Comparison of ENCODE assay signal across 8 cellular contexts in genomic region chr2:67397143-67397986, GRCh38. TPM values are rescaled to one million over a fixed set of nuclear protein-coding genes. Genes with fewer than 3 reads are reported as not detected.
DNase-seq lines count a peak whose midpoint lies in the region; ATAC-seq and TF ChIP-seq lines count a peak whose summit lies in the region.

Gene ETAA1, plus strand, starts transcription at chr2:67397333. Its CDS starts 116 bp downstream, at chr2:67397449.

- ATAC-seq in SK-N-SH treated with all-trans-retinoic acid at 6 μM for 48 hours = peak; percentile 97

- peaks cover 3% of the 10 kb centered on the region for H3K27me3 Mint-ChIP-seq in HFFc6 (ENCODE audit: insufficient read depth)
- no peaks in the 10 kb centered on the region for H3K27me3 Mint-ChIP-seq in activated naive CD8-positive, alpha-beta T cell

- H3K36me3 Mint-ChIP-seq in HFFc6 (ENCODE audit: low read depth) = peaks cover 13% of the 10 kb centered on the region; the same call in 1 of the 2 replicates
- peaks cover 3% of the 10 kb centered on the region for H3K36me3 Mint-ChIP-seq in activated naive CD8-positive, alpha-beta T cell

- peak within 1 kb of the TSS; percentile 99 for H3K27ac Mint-ChIP-seq in HFFc6
- peak within 1 kb of the TSS; percentile 99 for H3K27ac Mint-ChIP-seq in activated naive CD8-positive, alpha-beta T cell

- no peaks in the 10 kb centered on the region for H3K9me3 Mint-ChIP-seq in HFFc6
- no peaks in the 10 kb centered on the region for H3K9me3 Mint-ChIP-seq in activated naive CD8-positive, alpha-beta T cell (ENCODE audit: low read depth)

- DNase-seq in GM04503 (ENCODE audit: low read depth) (peak; percentile 37), HFFc6 (peak; percentile 82), NCI-H1092 (lab: John Stamatoyannopoulos, UW) (peak; percentile 69), glomerular endothelial cell (ENCODE audit: extremely low read depth, low read depth, low spot score) (no peak), occipital lobe (lab: John Stamatoyannopoulos, UW) (peak; percentile 83)

- TF ChIP-seq CTCF in HFFc6 (IDR thresholded peaks at IDR 0.05) = no peak

- peak within 1 kb of the TSS; percentile 63 for H3K27ac ChIP-seq in temporal lobe (ENCODE audit: low read depth, low read length)

- H3K4me3 Mint-ChIP-seq in HFFc6 = peak within 1 kb of the TSS; percentile 99
- H3K4me3 Mint-ChIP-seq in activated naive CD8-positive, alpha-beta T cell = peak within 1 kb of the TSS; percentile 97

- H3K4me1 Mint-ChIP-seq in HFFc6 (ENCODE audit: low read depth) = peaks cover 89% of the 10 kb centered on the region
- H3K4me1 Mint-ChIP-seq in activated naive CD8-positive, alpha-beta T cell (ENCODE audit: low read depth) = peaks cover 16% of the 10 kb centered on the region

TF ChIP-seq in SK-N-SH treated with all-trans-retinoic acid at 6 μM for 48 hours, 23 proteins besides CTCF, POLR2A, EP300 and RAD21:
- TF ChIP-seq TSHZ2 (CRISPR knock-in tag; IDR thresholded peaks at IDR 0.05) = no peak
- no peak for TF ChIP-seq ISL1 (CRISPR knock-in tag; IDR thresholded peaks at IDR 0.05)
- no peak for TF ChIP-seq CSRNP3 (CRISPR knock-in tag; IDR thresholded peaks at IDR 0.05)
- no peak for TF ChIP-seq ZNF8 (CRISPR knock-in tag; IDR thresholded peaks at IDR 0.05)
- no peak for TF ChIP-seq BACH2 (CRISPR knock-in tag; IDR thresholded peaks at IDR 0.05; ENCODE audit: borderline replicate concordance)
- TF ChIP-seq TCF4 (CRISPR knock-in tag; IDR thresholded peaks at IDR 0.05; ENCODE audit: borderline replicate concordance) = no peak
- no peak for TF ChIP-seq PPARA (CRISPR knock-in tag; IDR thresholded peaks at IDR 0.05; ENCODE audit: borderline replicate concordance)
- no peak for TF ChIP-seq ZNF70 (CRISPR knock-in tag; IDR thresholded peaks at IDR 0.05)
- TF ChIP-seq ESRRG (CRISPR knock-in tag; IDR thresholded peaks at IDR 0.05) = no peak
- TF ChIP-seq GLIS3 (CRISPR knock-in tag; IDR thresholded peaks at IDR 0.05) = no peak
- TF ChIP-seq ZFP3 (CRISPR knock-in tag; IDR thresholded peaks at IDR 0.05) = no peak
- no peak for TF ChIP-seq CREB5 (CRISPR knock-in tag; IDR thresholded peaks at IDR 0.05; ENCODE audit: low read depth)
- TF ChIP-seq ZC3H10 (CRISPR knock-in tag; IDR thresholded peaks at IDR 0.05) = no peak
- TF ChIP-seq POU6F1 (CRISPR knock-in tag; IDR thresholded peaks at IDR 0.05; ENCODE audit: borderline replicate concordance, low read depth) = no peak
- no peak for TF ChIP-seq TOX (CRISPR knock-in tag; IDR thresholded peaks at IDR 0.05; ENCODE audit: borderline replicate concordance)
- TF ChIP-seq RARB (CRISPR knock-in tag; IDR thresholded peaks at IDR 0.05) = no peak

RNA-seq across cellular contexts. Expression of gene ETAA1, which starts in this region (rescaled TPM):
- 10 to 100 TPM in 4 of 6 experiments, 1 to 10 TPM in 2; 8.5 to 13.0 (median 11.0) TPM for total RNA-seq in HFFc6 (2021; fragmentation: NEBNext Ultra II Directional; extraction: Animal tissue kit (Norgen Biotek cat#: 25700))
- total RNA-seq in glomerular endothelial cell (11.0 and 15.5 TPM in 2 replicates), occipital lobe (21.7 TPM), temporal lobe (17.2 TPM)
